18 cellular contexts compared by ENCODE assay signal in the genomic region with DNA sequence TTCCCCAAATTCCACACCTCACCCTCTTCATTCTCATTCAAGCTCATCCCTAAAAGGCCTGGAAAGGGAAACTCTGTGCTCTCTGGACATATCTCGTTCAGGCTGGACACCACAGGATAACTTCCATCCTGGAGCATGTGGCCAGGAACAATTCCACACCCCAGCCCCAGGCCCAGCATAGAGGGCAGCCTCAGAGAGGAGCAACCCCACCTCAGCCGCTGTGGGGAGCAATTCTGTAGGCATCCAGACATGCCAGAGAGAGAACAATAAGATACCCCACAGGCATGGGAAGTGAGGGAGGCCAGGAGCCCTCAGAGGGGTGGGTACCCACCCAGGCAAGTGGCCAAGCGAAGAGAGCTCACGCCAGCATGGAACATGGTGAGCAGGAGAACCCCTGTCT.
DNase-seq lines count a peak whose midpoint lies in the region; ATAC-seq and TF ChIP-seq lines count a peak whose summit lies in the region.
"Had no signal": no experiment of that assay in that cellular context is flagged by ENCODE, and none has a peak within 500 bp of the region (broad histone marks: within the 10 kb centered on the region; RNA-seq: fewer than 3 reads in every experiment).

No MANE protein-coding gene starts in this region.

- no peak overlapping the region for H3K9ac ChIP-seq in rectal smooth muscle tissue (ENCODE audit: low read length)
- H3K9ac ChIP-seq: KMS-11 had no signal

- DNase-seq in A673 (ENCODE audit: low spot score) (no peak), HFFc6 (no peak), hepatocyte (ENCODE audit: low spot score) (no peak), sigmoid colon (no peak), caudate nucleus (lab: John Stamatoyannopoulos, UW) (no peak), SIG-M5 (lab: John Stamatoyannopoulos, UW) (no peak)
- DNase-seq: DND-41, MV-4-11, NCI-H1417, NCI-H187, NCI-H2227 treated with DMSO at 0.1 percent for 48 hours, NCI-H524 treated with DMSO at 0.1 percent for 48 hours, PC-9, SJCRH30 had no signal

- H3K9me2 ChIP-seq in hepatocyte (replicated peaks; ENCODE audit: insufficient read depth) = no peaks in the 10 kb centered on the region

- peaks cover 40% of the 10 kb centered on the region for H3K36me3 Mint-ChIP-seq in HFFc6 (ENCODE audit: low read depth)
- H3K36me3 Mint-ChIP-seq: CD14-positive monocyte had no signal

- H3K27me3 ChIP-seq in A673 (replicated peaks; ENCODE audit: insufficient read depth, low read depth, low read length, poor library complexity) = no peaks in the 10 kb centered on the region
- no peaks in the 10 kb centered on the region for H3K27me3 ChIP-seq in hepatocyte
- no peaks in the 10 kb centered on the region for H3K27me3 ChIP-seq in rectal smooth muscle tissue (ENCODE audit: control insufficient read depth, insufficient read depth, low read length)
- no peaks in the 10 kb centered on the region for H3K27me3 ChIP-seq in sigmoid colon
- H3K27me3 ChIP-seq: SJCRH30 had no signal

- no peak for TF ChIP-seq POLR2A in sigmoid colon (IDR thresholded peaks at IDR 0.05)

- H3K4me1 Mint-ChIP-seq in HFFc6 (ENCODE audit: low read depth) = peaks cover 44% of the 10 kb centered on the region

- no peak for TF ChIP-seq EP300 in sigmoid colon (IDR thresholded peaks at IDR 0.05)

- H3K9me3 Mint-ChIP-seq in HFFc6 = no peaks in the 10 kb centered on the region

- H3K4me3 ChIP-seq in A673 (ENCODE audit: low read depth, low read length, poor library complexity, severe bottlenecking) = no peak overlapping the region
- no peak overlapping the region for H3K4me3 ChIP-seq in hepatocyte
- H3K4me3 ChIP-seq in rectal smooth muscle tissue (ENCODE audit: low read length) = no peak overlapping the region
- H3K4me3 ChIP-seq in sigmoid colon = no peak overlapping the region
- H3K4me3 ChIP-seq: PC-9, SJCRH30 had no signal

- H3K4me1 ChIP-seq in A673 (ENCODE audit: insufficient read depth, low read length, poor library complexity, severe bottlenecking) (peaks cover 21% of the 10 kb centered on the region), hepatocyte (ENCODE audit: insufficient read depth) (peaks cover 18% of the 10 kb centered on the region), rectal smooth muscle tissue (ENCODE audit: control insufficient read depth, insufficient read depth, low read length) (peaks cover 17% of the 10 kb centered on the region), sigmoid colon (peaks cover 0 to 39% (median 24%) of the 10 kb centered on the region in 4 donors)

- CTCF ChIA-PET in A673 (lab: Charles Lee) = no interaction called here

- H3K4me3 Mint-ChIP-seq in HFFc6 = peak overlapping the region; percentile 37; the same call in 1 of the 2 replicates
- H3K4me3 Mint-ChIP-seq: CD14-positive monocyte had no signal

- H3K36me3 ChIP-seq in A673 (ENCODE audit: insufficient read depth, low read length, poor library complexity, severe bottlenecking) (peaks cover 16% of the 10 kb centered on the region), hepatocyte (replicated peaks; ENCODE audit: insufficient read depth, low read depth) (no peaks in the 10 kb centered on the region), rectal smooth muscle tissue (ENCODE audit: control insufficient read depth, insufficient read depth, low read length) (no peaks in the 10 kb centered on the region), sigmoid colon (peaks cover 0 to 14% (median 0%) of the 10 kb centered on the region in 4 donors)

- peak overlapping the region; percentile 94 for H3K27ac Mint-ChIP-seq in HFFc6
- H3K27ac Mint-ChIP-seq: CD14-positive monocyte had no signal

- H3K9me3 ChIP-seq in A673 (ENCODE audit: low read depth, low read length, poor library complexity, severe bottlenecking) (no peaks in the 10 kb centered on the region), hepatocyte (ENCODE audit: low read depth) (no peaks in the 10 kb centered on the region), sigmoid colon (no peaks in the 10 kb centered on the region)
- H3K9me3 ChIP-seq: SJCRH30 had no signal

- no peak overlapping the region for H3K4me2 ChIP-seq in hepatocyte
- H3K4me2 ChIP-seq: KMS-11, PC-9 had no signal

- no peak overlapping the region for H2AFZ ChIP-seq in hepatocyte
- H2AFZ ChIP-seq: PC-9 had no signal

- H3K79me2 ChIP-seq in hepatocyte = no peaks in the 10 kb centered on the region

- intact Hi-C loops in A673 (cut with micrococcal nuclease; ENCODE audit: unreplicated experiment) = no loop called here
- intact Hi-C loops in sigmoid colon (cut with DNase I) = no loop called here

- BruUV-seq in A673 (replicated peaks; lab: Mats Ljungman, UMichigan) = no TSS peak

- no peaks in the 10 kb centered on the region; the same call in 1 of the 2 replicates for H3K27me3 Mint-ChIP-seq in HFFc6 (ENCODE audit: insufficient read depth)

- TF ChIP-seq CTCF in A673 (conservative IDR thresholded peaks at IDR 0.05; ENCODE audit: low read depth, low read length) = no peak
- TF ChIP-seq CTCF in HFFc6 (IDR thresholded peaks at IDR 0.05) = no peak
- no peak for TF ChIP-seq CTCF in hepatocyte (IDR thresholded peaks at IDR 0.05; ENCODE audit: poor library complexity)
- TF ChIP-seq CTCF in sigmoid colon (IDR thresholded peaks at IDR 0.05) = no peak

- H3K27ac ChIP-seq in A673 (ENCODE audit: low read depth, low read length, poor library complexity, severe bottlenecking) = peak overlapping the region; percentile 32
- H3K27ac ChIP-seq in hepatocyte = peak overlapping the region; percentile 69
- peak overlapping the region; percentile 69 for H3K27ac ChIP-seq in rectal smooth muscle tissue (ENCODE audit: low read depth, low read length)
- peak overlapping the region in 2 of 4 donors; percentile 62 to 67 for H3K27ac ChIP-seq in sigmoid colon
- H3K27ac ChIP-seq in caudate nucleus (ENCODE audit: low read depth, low read length) = no peak overlapping the region
- H3K27ac ChIP-seq: KMS-11, PC-9, SJCRH30 had no signal

- POLR2A ChIA-PET in A673 (lab: Charles Lee; ENCODE audit: low non-redundant PET) = no interaction called here

- ATAC-seq in HG02852 (IDR thresholded peaks at IDR 0.05; ENCODE audit: unreplicated experiment) = no peak

- no peaks in the 10 kb centered on the region for H4K20me1 ChIP-seq in hepatocyte (ENCODE audit: insufficient read depth, poor library complexity, severe bottlenecking)

- 83% methylated on average over 4 of the region's 4 CpGs for WGBS in hepatocyte (ENCODE audit: low lambda C conversion rate, missing lambda C conversion rate)
- 89 to 92% methylated on average over 4 of the region's 4 CpGs for WGBS in sigmoid colon, 2 donors
